In the genomic region with DNA sequence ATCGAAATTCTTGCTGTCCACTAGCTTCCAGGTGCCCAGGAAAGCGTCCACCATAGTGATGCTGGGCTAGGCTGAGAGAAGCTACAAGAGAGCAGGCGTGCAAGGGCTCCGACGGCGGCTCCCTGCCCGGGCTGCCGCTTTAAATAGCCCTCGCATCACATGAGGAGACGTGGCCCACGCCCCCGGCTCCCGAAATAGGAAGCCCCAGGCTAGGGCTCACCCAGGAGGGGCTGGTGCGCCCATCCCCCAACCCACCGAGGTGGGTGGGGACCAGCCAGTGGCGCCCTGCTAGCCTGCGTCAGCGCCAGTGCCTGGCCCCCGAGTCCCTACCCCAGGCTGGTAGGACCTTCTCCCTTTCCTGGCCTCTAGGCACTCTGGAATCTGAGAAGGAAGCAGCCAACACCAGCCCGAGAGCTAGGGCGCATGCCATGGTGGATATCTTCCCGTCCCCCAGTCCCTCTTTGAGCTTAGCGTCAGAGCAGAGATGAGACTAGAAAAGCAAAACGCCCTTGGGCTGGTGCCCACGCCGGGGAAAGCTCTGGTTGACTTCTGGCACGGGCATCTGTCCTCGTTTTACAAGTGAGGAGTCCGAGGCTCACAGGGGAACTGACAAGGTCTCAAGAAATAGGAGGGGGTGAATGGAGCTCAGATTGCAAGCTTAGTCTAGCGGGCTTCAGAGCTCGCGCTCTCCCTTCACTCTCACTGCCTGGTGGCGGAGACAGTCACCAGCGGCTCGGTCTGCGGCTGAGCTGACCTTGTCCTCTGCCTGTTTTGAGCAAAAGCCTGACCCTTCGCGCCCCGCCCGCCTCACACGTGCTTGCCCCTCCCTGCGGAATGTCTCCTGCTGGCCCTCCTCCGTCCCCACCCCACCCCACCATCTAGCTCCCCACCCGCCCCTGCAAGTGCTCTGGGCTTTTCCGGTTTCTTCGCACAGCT, we compare ENCODE assay signal across 8 cellular contexts. TPM values are rescaled to one million over a fixed set of nuclear protein-coding genes. Genes with fewer than 3 reads are reported as not detected.
DNase-seq lines count a peak whose midpoint lies in the region; ATAC-seq and TF ChIP-seq lines count a peak whose summit lies in the region.

TSS of gene FABP3 (minus strand) at position 116 of the 936 bp plus-strand sequence. CDS start at position 54, 62 bp downstream.

- peaks cover 3% of the 10 kb centered on the region; the same call in 1 of the 2 replicates for H3K27me3 ChIP-seq in H7 (ENCODE audit: control insufficient read depth, insufficient read depth, low read length)
- no peaks in the 10 kb centered on the region for H3K27me3 ChIP-seq in kidney epithelial cell (ENCODE audit: control insufficient read depth, insufficient read depth, low read length)

- peak within 1 kb of the TSS in 17 of 21 experiments; percentile 20 to 89 (median 55) for H3K27ac ChIP-seq in skin epidermis

- peak; percentile 76 for ATAC-seq in SK-N-SH treated with all-trans-retinoic acid at 6 μM for 48 hours
- no peak for ATAC-seq in GM18502 (IDR thresholded peaks at IDR 0.05; ENCODE audit: poor library complexity, unreplicated experiment)

- H3K36me3 ChIP-seq in H7 (replicated peaks; ENCODE audit: control insufficient read depth, insufficient read depth, low read length) = no peaks in the 10 kb centered on the region; the same call in 1 of the 2 replicates
- no peaks in the 10 kb centered on the region for H3K36me3 ChIP-seq in kidney epithelial cell (ENCODE audit: control insufficient read depth, insufficient read depth, low read length)

- TF ChIP-seq CTCF in kidney epithelial cell (IDR thresholded peaks at IDR 0.05; ENCODE audit: insufficient read depth, low read length, poor library complexity, severe bottlenecking) = no peak

- peak; percentile 84 for DNase-seq in AG20443 (ENCODE audit: low spot score)
- peak; percentile 96 for DNase-seq in H7
- peak; percentile 59 for DNase-seq in dedifferentiated amniotic fluid mesenchymal stem cell (ENCODE audit: extremely low spot score)
- no peak for DNase-seq in kidney epithelial cell (ENCODE audit: low read depth)
- no peak for DNase-seq in activated effector memory CD4-positive, alpha-beta T cell treated with Interleukin-2 at 50 U/mL for 16 hours

- H3K4me3 ChIP-seq in H7 (ENCODE audit: insufficient read depth, low read depth, low read length) = peak within 1 kb of the TSS; percentile 41
- peak within 1 kb of the TSS; percentile 3 for H3K4me3 ChIP-seq in kidney epithelial cell (ENCODE audit: low read depth, low read length)
- H3K4me3 ChIP-seq in skin epidermis = peak within 1 kb of the TSS; percentile 8 to 43 (median 19)

TF ChIP-seq in SK-N-SH treated with all-trans-retinoic acid at 6 μM for 48 hours, 23 proteins besides CTCF, POLR2A, EP300 and RAD21:
- no peak for TF ChIP-seq ZNF8 (CRISPR knock-in tag; IDR thresholded peaks at IDR 0.05)
- TF ChIP-seq ZNF70 (CRISPR knock-in tag; IDR thresholded peaks at IDR 0.05) = no peak
- TF ChIP-seq ARNTL (CRISPR knock-in tag; IDR thresholded peaks at IDR 0.05; ENCODE audit: borderline replicate concordance, low read depth) = no peak
- TF ChIP-seq ZC3H10 (CRISPR knock-in tag; IDR thresholded peaks at IDR 0.05) = no peak
- TF ChIP-seq BACH2 (CRISPR knock-in tag; IDR thresholded peaks at IDR 0.05; ENCODE audit: borderline replicate concordance) = no peak
- TF ChIP-seq, protein P1, sequence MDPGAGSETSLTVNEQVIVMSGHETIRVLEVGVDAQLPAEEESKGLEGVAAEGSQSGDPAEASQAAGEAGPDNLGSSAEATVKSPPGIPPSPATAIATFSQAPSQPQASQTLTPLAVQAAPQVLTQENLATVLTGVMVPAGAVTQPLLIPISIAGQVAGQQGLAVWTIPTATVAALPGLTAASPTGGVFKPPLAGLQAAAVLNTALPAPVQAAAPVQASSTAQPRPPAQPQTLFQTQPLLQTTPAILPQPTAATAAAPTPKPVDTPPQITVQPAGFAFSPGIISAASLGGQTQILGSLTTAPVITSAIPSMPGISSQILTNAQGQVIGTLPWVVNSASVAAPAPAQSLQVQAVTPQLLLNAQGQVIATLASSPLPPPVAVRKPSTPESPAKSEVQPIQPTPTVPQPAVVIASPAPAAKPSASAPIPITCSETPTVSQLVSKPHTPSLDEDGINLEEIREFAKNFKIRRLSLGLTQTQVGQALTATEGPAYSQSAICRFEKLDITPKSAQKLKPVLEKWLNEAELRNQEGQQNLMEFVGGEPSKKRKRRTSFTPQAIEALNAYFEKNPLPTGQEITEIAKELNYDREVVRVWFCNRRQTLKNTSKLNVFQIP (CRISPR knock-in tag; IDR thresholded peaks at IDR 0.05; ENCODE audit: borderline replicate concordance, low read depth) = no peak
TF ChIP-seq in SK-N-SH treated with all-trans-retinoic acid at 6 μM for 48 hours: peak in this region for 0.

RNA-seq across cellular contexts. Expression of gene FABP3, which starts in this region (rescaled TPM):
- total RNA-seq in H7 (2014; rRNA removed; shearing (Covaris generic)) = 14.4 and 15.6 TPM in 2 replicates
- total RNA-seq in kidney epithelial cell = 2.1 and 9.1 TPM in 2 replicates

Comparison
In these comparisons a context has a peak if more than half of its experiments do, and no peak if none do; other contexts are left out.
1. DNase-seq: peak in AG20443 (single experiment), H7 (single experiment) and dedifferentiated amniotic fluid mesenchymal stem cell (single experiment); none in kidney epithelial cell (single experiment) and activated effector memory CD4-positive, alpha-beta T cell treated with Interleukin-2 at 50 U/mL for 16 hours (single experiment).
2. Peak in every context shown above with its lines, with median percentiles within 50 percentile points of each other: H3K4me3 ChIP-seq.